Comparison of ENCODE assay signal across 7 cellular contexts in genomic region chr17:8149419-8150193, GRCh38. TPM values are rescaled to one million over a fixed set of nuclear protein-coding genes. Genes with fewer than 3 reads are reported as not detected.
DNase-seq lines count a peak whose midpoint lies in the region; ATAC-seq and TF ChIP-seq lines count a peak whose summit lies in the region.
"Had no signal": no experiment of that assay in that cellular context is flagged by ENCODE, and none has a peak within 500 bp of the region (broad histone marks: within the 10 kb centered on the region; RNA-seq: fewer than 3 reads in every experiment).

No MANE protein-coding gene starts in this region.

- ATAC-seq in left ventricle myocardium superior (no peak), aorta (ENCODE audit: low FRiP score) (no peak), GM21367 (IDR thresholded peaks at IDR 0.05; ENCODE audit: unreplicated experiment) (no peak)
- ATAC-seq in naive thymus-derived CD4-positive, alpha-beta T cell: no peak

- H3K9me3 ChIP-seq in right atrium auricular region: no peaks in the 10 kb centered on the region
- H3K9me3 ChIP-seq in naive thymus-derived CD4-positive, alpha-beta T cell (ENCODE audit: control insufficient read depth in 2 of 3, low read length in 3 of 3): no peaks in the 10 kb centered on the region
- H3K9me3 ChIP-seq in aorta (ENCODE audit: control insufficient read depth, low read length): no peaks in the 10 kb centered on the region

- H3K27me3 ChIP-seq in right atrium auricular region (no peaks in the 10 kb centered on the region), aorta (ENCODE audit: control insufficient read depth in 1 of 2, insufficient read depth in 2 of 2, low read length in 1 of 2) (no peaks in the 10 kb centered on the region)
- no peaks in the 10 kb centered on the region for H3K27me3 ChIP-seq in naive thymus-derived CD4-positive, alpha-beta T cell (ENCODE audit: control insufficient read depth in 2 of 2, insufficient read depth in 2 of 2, low read length in 2 of 2)

- H3K36me3 ChIP-seq in right atrium auricular region (peaks cover 79% of the 10 kb centered on the region), aorta (ENCODE audit: control insufficient read depth in 1 of 2, insufficient read depth in 2 of 2, low read length in 1 of 2) (peaks cover 7 to 41% of the 10 kb centered on the region in 2 donors)
- peaks cover 30 to 61% (median 41%) of the 10 kb centered on the region in 3 experiments for H3K36me3 ChIP-seq in naive thymus-derived CD4-positive, alpha-beta T cell (ENCODE audit: control insufficient read depth in 2 of 3, insufficient read depth in 3 of 3, low read length in 3 of 3)

- TF ChIP-seq CTCF in right atrium auricular region (IDR thresholded peaks at IDR 0.05): no peak

- no peaks in the 10 kb centered on the region for H3K27me3 Mint-ChIP-seq in naive thymus-derived CD4-positive, alpha-beta T cell
- H3K27me3 Mint-ChIP-seq: activated naive CD8-positive, alpha-beta T cell treated with anti-CD3 and anti-CD28 coated beads, Interleukin-2, amount 10 ng/mL, durations not matched to agents 7 days and 5 days had no signal

- peaks cover 0 to 57% (median 35%) of the 10 kb centered on the region in 7 donors for H3K4me1 Mint-ChIP-seq in naive thymus-derived CD4-positive, alpha-beta T cell

- H3K4me3 Mint-ChIP-seq in naive thymus-derived CD4-positive, alpha-beta T cell: peak overlapping the region in 4 of 10 donors; percentile 44 to 95 (median 76)

- POLR2A ChIA-PET in naive thymus-derived CD4-positive, alpha-beta T cell (lab: Charles Lee): interaction anchor here (0.5 to 9.7 kb wide), 8 partner anchors 10 to 309 kb away, joined by 3 to 136 read pairs (median 4); no protein-coding TSS in a partner anchor

- intact Hi-C loops in left ventricle myocardium superior (cut with micrococcal nuclease) (no loop called here), aorta (cut with DNase I) (loop anchor here in 1 of 2 donors (5.0 to 10.0 kb wide), 2 partner anchors 465 to 577 kb away; partner anchors contain the start of genes TP53 and WRAP53)
- intact Hi-C loops in naive thymus-derived CD4-positive, alpha-beta T cell (cut with micrococcal nuclease): loop anchor here (5.0 to 10.0 kb wide), 3 partner anchors 575 to 915 kb away; partner anchors contain the start of genes CD68 (in 1 of the 2), DVL2 (in 1 of the 2) and PHF23 (in 1 of the 2)

- WGBS in aorta, 2 donors: 87 to 92% methylated on average over 29 of the region's 29 CpGs

- peak overlapping the region in 3 of 9 donors; percentile 32 to 96 (median 93) for H3K27ac Mint-ChIP-seq in naive thymus-derived CD4-positive, alpha-beta T cell
- H3K27ac Mint-ChIP-seq: activated naive CD8-positive, alpha-beta T cell treated with anti-CD3 and anti-CD28 coated beads, Interleukin-2, amount 10 ng/mL, durations not matched to agents 7 days and 5 days had no signal

- H3K36me3 Mint-ChIP-seq in naive thymus-derived CD4-positive, alpha-beta T cell: peaks cover 4 to 34% (median 16%) of the 10 kb centered on the region in 5 donors

- H3K9me3 Mint-ChIP-seq in naive thymus-derived CD4-positive, alpha-beta T cell: peaks cover 0 to 25% (median 0%) of the 10 kb centered on the region in 11 donors
- H3K9me3 Mint-ChIP-seq: activated naive CD8-positive, alpha-beta T cell treated with anti-CD3 and anti-CD28 coated beads, Interleukin-2, amount 10 ng/mL, durations not matched to agents 7 days and 5 days had no signal

- H3K27ac ChIP-seq in right atrium auricular region: peak overlapping the region; percentile 100
- H3K27ac ChIP-seq in naive thymus-derived CD4-positive, alpha-beta T cell (ENCODE audit: low read depth, low read length): peak overlapping the region; percentile 95
- H3K27ac ChIP-seq in aorta (ENCODE audit: low read depth in 1 of 2, low read length in 2 of 2): peak overlapping the region in 1 of 2 donors; percentile 4

- peaks cover 0 to 67% of the 10 kb centered on the region in 2 donors for H3K4me1 ChIP-seq in right atrium auricular region
- peaks cover 36 to 44% of the 10 kb centered on the region in 2 donors for H3K4me1 ChIP-seq in naive thymus-derived CD4-positive, alpha-beta T cell (ENCODE audit: control insufficient read depth in 2 of 2, insufficient read depth in 2 of 2, low read length in 2 of 2)
- no peaks in the 10 kb centered on the region for H3K4me1 ChIP-seq in aorta (ENCODE audit: control insufficient read depth in 1 of 2, insufficient read depth in 2 of 2, low read length in 2 of 2)

- CTCF ChIA-PET in naive thymus-derived CD4-positive, alpha-beta T cell (lab: Charles Lee): interaction anchor here (0.7 to 1.7 kb wide), 2 partner anchors 10 to 14 kb away, joined by 3 to 11 read pairs; no protein-coding TSS in a partner anchor

- H3K4me3 ChIP-seq in right atrium auricular region (peak overlapping the region in 1 of 2 donors; percentile 83), aorta (ENCODE audit: low read length in 2 of 2) (no peak overlapping the region)
- no peak overlapping the region for H3K4me3 ChIP-seq in naive thymus-derived CD4-positive, alpha-beta T cell (ENCODE audit: low read length)

- DNase-seq in right atrium auricular region (ENCODE audit: low spot score): no peak
- no peak for DNase-seq in left ventricle myocardium superior
- DNase-seq in naive thymus-derived CD4-positive, alpha-beta T cell: no peak
- peak; percentile 47 to 79 for DNase-seq in aorta
- DNase-seq in amygdala (lab: John Stamatoyannopoulos, UW): no peak
- DNase-seq: activated naive CD8-positive, alpha-beta T cell treated with anti-CD3 and anti-CD28 coated beads, Interleukin-2, amount 10 ng/mL, durations not matched to agents 7 days and 5 days had no signal

RNA-seq across cellular contexts. Expression of gene PER1, which starts 2.6 kb away (rescaled TPM):
- total RNA-seq in right atrium auricular region: 10 to 100 TPM; 59.4 to 75.0 TPM
- 126 TPM for total RNA-seq in left ventricle myocardium superior
- total RNA-seq in naive thymus-derived CD4-positive, alpha-beta T cell: 1,000 to 10,000 TPM in 2 of 5 experiments, 10 to 100 TPM in 3; 40.1 to 1,786 (median 95.0) TPM
- polyA plus RNA-seq in naive thymus-derived CD4-positive, alpha-beta T cell: 10 to 100 TPM in 1 of 2 donors, 1 to 10 TPM in 1; 7.9 to 12.1 TPM
- 100 to 1,000 TPM; 100 to 297 TPM for total RNA-seq in aorta
- polyA plus RNA-seq in aorta: 100 to 1,000 TPM in 1 of 2 donors, 10 to 100 TPM in 1; 34.3 to 246 TPM

RNA-seq across cellular contexts. Expression of gene VAMP2, which starts 13.1 kb away (rescaled TPM):
- total RNA-seq in right atrium auricular region (10 to 100 TPM; 27.4 to 39.7 TPM), left ventricle myocardium superior (62.3 TPM), aorta (10 to 100 TPM; 73.4 to 80.8 TPM)
- 100 to 1,000 TPM in 4 of 5 experiments, 10 to 100 TPM in 1; 87.1 to 256 (median 210) TPM for total RNA-seq in naive thymus-derived CD4-positive, alpha-beta T cell
- polyA plus RNA-seq in naive thymus-derived CD4-positive, alpha-beta T cell: 10 to 100 TPM; 75.0 to 75.1 TPM
- polyA plus RNA-seq in aorta: 100 to 1,000 TPM in 1 of 2 donors, 10 to 100 TPM in 1; 59.7 to 105 TPM

RNA-seq across cellular contexts. Expression of gene HES7, which starts 25.7 kb away (rescaled TPM):
- total RNA-seq in right atrium auricular region: not detected
- not detected for total RNA-seq in left ventricle myocardium superior
- under 1 TPM; 0.22 to 0.98 (median 0.41) TPM for total RNA-seq in naive thymus-derived CD4-positive, alpha-beta T cell
- not detected for polyA plus RNA-seq in naive thymus-derived CD4-positive, alpha-beta T cell
- under 1 TPM; 0.19 to 0.30 TPM for total RNA-seq in aorta
- polyA plus RNA-seq in aorta: 1 to 10 TPM in 1 of 2 donors, not detected in 1; 1.6 TPM

RNA-seq across cellular contexts. Expression of gene TMEM107, which starts 26.6 kb away (rescaled TPM):
- total RNA-seq in right atrium auricular region (10 to 100 TPM in 1 of 2 donors, 1 to 10 TPM in 1; 7.3 to 11.0 TPM), left ventricle myocardium superior (5.2 TPM), aorta (10 to 100 TPM in 1 of 2 donors, 1 to 10 TPM in 1; 8.9 to 12.3 TPM)
- total RNA-seq in naive thymus-derived CD4-positive, alpha-beta T cell: 10 to 100 TPM; 23.1 to 49.7 (median 26.5) TPM
- polyA plus RNA-seq in naive thymus-derived CD4-positive, alpha-beta T cell: 10 to 100 TPM; 40.4 to 45.9 TPM
- polyA plus RNA-seq in aorta: 10 to 100 TPM in 1 of 2 donors, 1 to 10 TPM in 1; 9.9 to 20.9 TPM

RNA-seq across cellular contexts. Expression of gene ALOXE3, which starts 31.3 kb away (rescaled TPM):
- total RNA-seq in right atrium auricular region: under 1 TPM in 1 of 2 donors, not detected in 1; 0.20 TPM
- not detected for total RNA-seq in left ventricle myocardium superior
- 1 to 10 TPM in 1 of 5 experiments, under 1 TPM in 3, not detected in 1; 0.22 to 1.6 (median 0.75) TPM for total RNA-seq in naive thymus-derived CD4-positive, alpha-beta T cell
- 1 to 10 TPM in 1 of 2 donors, under 1 TPM in 1; 0.11 to 1.6 TPM for polyA plus RNA-seq in naive thymus-derived CD4-positive, alpha-beta T cell
- total RNA-seq in aorta: not detected
- polyA plus RNA-seq in aorta: not detected
- total RNA-seq: activated naive CD8-positive, alpha-beta T cell treated with anti-CD3 and anti-CD28 coated beads, Interleukin-2, amount 10 ng/mL, durations not matched to agents 7 days and 5 days had no signal

Comparison
In these comparisons a context has a peak if more than half of its experiments do, and no peak if none do; other contexts are left out.
1. DNase-seq: peak in aorta (2 of 2); none in right atrium auricular region (single experiment), left ventricle myocardium superior (single experiment), naive thymus-derived CD4-positive, alpha-beta T cell (0 of 9) and amygdala (0 of 56).